Comparison of ENCODE assay signal across 19 cellular contexts in the genomic region with DNA sequence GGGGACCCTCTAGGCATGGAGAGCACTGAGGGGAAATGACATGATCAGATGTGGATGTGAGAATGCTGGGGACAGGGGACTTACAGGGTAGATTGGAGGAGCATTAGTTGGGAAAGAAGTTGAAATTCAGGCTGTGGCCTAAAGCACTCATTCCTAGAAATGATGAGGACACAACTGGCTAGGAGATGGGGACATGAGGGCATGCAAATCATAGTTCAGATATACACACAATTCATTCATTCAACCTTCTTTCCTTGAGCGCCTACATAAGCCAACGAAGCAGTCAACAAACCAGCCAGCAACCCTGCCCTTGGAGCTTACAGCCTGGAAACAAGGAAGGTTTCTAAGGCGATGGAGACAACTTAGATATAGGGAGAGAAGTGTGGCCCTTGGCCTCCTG. TPM values are rescaled to one million over a fixed set of nuclear protein-coding genes. Genes with fewer than 3 reads are reported as not detected.
"Had no signal": no experiment of that assay in that cellular context is flagged by ENCODE, and none has a peak within 500 bp of the region (broad histone marks: within the 10 kb centered on the region; RNA-seq: fewer than 3 reads in every experiment).

No MANE protein-coding gene starts in this region.

- H3K4me3 ChIP-seq: heart left ventricle, lung, tibial artery, upper lobe of right lung had no signal

- H3K27me3 Mint-ChIP-seq: stimulated activated naive CD8-positive, alpha-beta T cell treated with anti-CD3 and anti-CD28 coated beads, Interleukin-15, Interleukin-2, amounts not matched to agents 100 ng/mL and 50 ng/mL, for 24 hours had no signal

- H3K4me3 Mint-ChIP-seq: stimulated activated naive CD8-positive, alpha-beta T cell treated with anti-CD3 and anti-CD28 coated beads, Interleukin-15, Interleukin-2, amounts not matched to agents 100 ng/mL and 50 ng/mL, for 24 hours had no signal

- H3K9me3 ChIP-seq: heart left ventricle, tibial artery, upper lobe of right lung had no signal

- H3K27ac Mint-ChIP-seq: stimulated activated naive CD8-positive, alpha-beta T cell treated with anti-CD3 and anti-CD28 coated beads, Interleukin-15, Interleukin-2, amounts not matched to agents 100 ng/mL and 50 ng/mL, for 24 hours had no signal

- DNase-seq: effector memory CD4-positive, alpha-beta T cell; heart left ventricle; hippocampal formation; left colon; left ventricle myocardium superior; mesenchymal stem cell; midbrain; small intestine; stimulated activated CD4-positive, alpha-beta T cell treated with anti-CD3 and anti-CD28 coated beads, Interleukin-12 subunit alpha, Interleukin-12 subunit beta, amount 100 ng/mL, for 4 hours; tibial artery; upper lobe of right lung had no signal

- H3K4me1 ChIP-seq: tibial artery, upper lobe of right lung had no signal

- H3K27me3 ChIP-seq: upper lobe of right lung had no signal

- H3K36me3 ChIP-seq: tibial artery had no signal

- H3K9me3 Mint-ChIP-seq: nephron progenitor cell; stimulated activated naive CD8-positive, alpha-beta T cell treated with anti-CD3 and anti-CD28 coated beads, Interleukin-15, Interleukin-2, amounts not matched to agents 100 ng/mL and 50 ng/mL, for 24 hours had no signal

- ATAC-seq: esophagus mucosa, heart left ventricle, left colon, left ventricle myocardium superior, upper lobe of right lung had no signal

- FAIRE-seq: endometrium, frontal cortex, small intestine had no signal

- H3K27ac ChIP-seq: heart left ventricle, tibial artery, upper lobe of right lung had no signal

RNA-seq across cellular contexts. Expression of gene CSF2RB, which starts 14.2 kb away (rescaled TPM):
- total RNA-seq: fibroblast of lung, osteocyte had no signal
- polyA plus RNA-seq: fibroblast of lung had no signal
